ENCODE assay signal across 9 cellular contexts in the genomic region with DNA sequence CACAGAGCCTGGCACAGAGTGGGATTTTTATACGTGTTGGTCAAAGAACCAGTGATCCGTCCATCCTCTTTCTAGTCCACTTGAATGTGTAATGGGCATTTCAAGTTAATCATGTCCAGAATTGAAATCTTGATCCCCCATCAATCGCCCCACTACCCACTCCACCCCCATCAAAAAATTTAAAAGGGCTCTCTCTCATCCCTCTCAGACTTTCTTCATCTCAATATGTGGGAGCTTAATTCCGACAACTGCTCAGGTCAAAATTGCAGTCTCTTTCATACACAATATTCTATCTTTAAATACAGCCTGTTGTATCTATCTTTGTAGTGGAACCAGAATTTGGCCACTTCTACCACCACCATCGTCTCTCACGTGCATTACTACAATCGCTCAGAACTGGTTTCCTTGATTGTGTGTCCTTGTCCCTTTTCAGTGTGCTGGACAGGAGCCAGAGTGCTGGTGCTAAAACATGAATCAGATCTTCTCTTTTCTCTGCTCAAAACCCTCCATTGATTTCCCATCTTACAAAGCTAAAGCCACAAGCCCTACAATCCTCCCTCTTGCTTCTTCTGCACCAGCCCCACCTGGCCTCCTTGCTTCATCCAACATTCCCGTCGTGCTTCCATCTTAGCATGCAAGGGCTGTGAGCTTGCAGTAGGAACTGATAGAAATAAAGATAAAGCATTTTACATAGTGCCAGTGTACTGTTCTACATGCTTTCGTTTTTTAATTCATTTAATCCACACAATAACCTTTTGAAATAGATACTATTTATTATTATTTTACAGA. TPM values are rescaled to one million over a fixed set of nuclear protein-coding genes. Genes with fewer than 3 reads are reported as not detected.
A peak's percentile ranks its signal among the peaks of the same experiment; 100 is the strongest.
DNase-seq lines count a peak whose midpoint lies in the region; ATAC-seq and TF ChIP-seq lines count a peak whose summit lies in the region.
"Had no signal": no experiment of that assay in that cellular context is flagged by ENCODE, and none has a peak within 500 bp of the region (broad histone marks: within the 10 kb centered on the region; RNA-seq: fewer than 3 reads in every experiment).

No MANE protein-coding gene starts in this region.

- no peaks in the 10 kb centered on the region for H4K20me1 ChIP-seq in OCI-LY3 (ENCODE audit: insufficient read depth, low read length)

- H3K9me3 Mint-ChIP-seq in progenitor cell of endocrine pancreas (ENCODE audit: low read depth): no peaks in the 10 kb centered on the region

- no peaks in the 10 kb centered on the region for H3K9me3 ChIP-seq in OCI-LY3 (ENCODE audit: insufficient read depth, low read length)
- H3K9me3 ChIP-seq in effector memory CD4-positive, alpha-beta T cell (ENCODE audit: control insufficient read depth, low read length): no peaks in the 10 kb centered on the region

- H3K4me2 ChIP-seq in OCI-LY3 (ENCODE audit: low read length): peak overlapping the region; percentile 76

- H3K27me3 ChIP-seq in OCI-LY3 (ENCODE audit: low read depth, low read length): 0 out of 2 replicates have a peak, but pooled peaks cover 4% of the 10 kb centered on the region
- H3K27me3 ChIP-seq in effector memory CD4-positive, alpha-beta T cell (replicated peaks; ENCODE audit: control insufficient read depth, insufficient read depth, low read length, poor library complexity, severe bottlenecking): no peaks in the 10 kb centered on the region

- H3K4me3 ChIP-seq in OCI-LY3 (ENCODE audit: low read length): peak overlapping the region; percentile 93
- peak overlapping the region; percentile 92 for H3K4me3 ChIP-seq in effector memory CD4-positive, alpha-beta T cell (ENCODE audit: insufficient read depth, low read depth, low read length, poor library complexity, severe bottlenecking)

- DNase-seq in G401 (ENCODE audit: low spot score): peak; percentile 21
- no peak for DNase-seq in effector memory CD4-positive, alpha-beta T cell
- DNase-seq in progenitor cell of endocrine pancreas (ENCODE audit: low spot score, unreplicated experiment): no peak
- no peak for DNase-seq in left lobe of liver (ENCODE audit: low spot score)
- no peak for DNase-seq in AG20443 (ENCODE audit: low spot score)
- no peak for DNase-seq in SK-N-DZ (ENCODE audit: low spot score)

- in situ Hi-C loops in G401 (cut with HindIII; ENCODE audit: low sequenced_read_pairs): no loop called here

- H3K79me2 ChIP-seq in OCI-LY3 (ENCODE audit: low read length): no peaks in the 10 kb centered on the region

- TF ChIP-seq CTCF in OCI-LY3 (IDR thresholded peaks at IDR 0.05; ENCODE audit: low read depth, low read length): no peak
- TF ChIP-seq CTCF in progenitor cell of endocrine pancreas (IDR thresholded peaks at IDR 0.05; ENCODE audit: unreplicated experiment): no peak

- peaks cover 11% of the 10 kb centered on the region for H3K4me1 ChIP-seq in OCI-LY3 (ENCODE audit: low read length)
- H3K4me1 ChIP-seq in effector memory CD4-positive, alpha-beta T cell (ENCODE audit: control insufficient read depth, insufficient read depth, low read length, poor library complexity, severe bottlenecking): peaks cover 13% of the 10 kb centered on the region

- peak overlapping the region; percentile 95 for H2AFZ ChIP-seq in OCI-LY3 (ENCODE audit: low read depth, low read length)

- H3K36me3 Mint-ChIP-seq in progenitor cell of endocrine pancreas (ENCODE audit: insufficient read depth): peaks cover 1% of the 10 kb centered on the region

- no peak for ATAC-seq in GM18907 (IDR thresholded peaks at IDR 0.05; ENCODE audit: unreplicated experiment)
- ATAC-seq in left lobe of liver: no peak

- H3K36me3 ChIP-seq in OCI-LY3 (replicated peaks; ENCODE audit: low read depth, low read length): no peaks in the 10 kb centered on the region
- H3K36me3 ChIP-seq in effector memory CD4-positive, alpha-beta T cell (ENCODE audit: control insufficient read depth, insufficient read depth, low read length): no peaks in the 10 kb centered on the region

- peak overlapping the region; percentile 88 for H3K4me3 Mint-ChIP-seq in progenitor cell of endocrine pancreas (ENCODE audit: low read depth)

- peaks cover 22% of the 10 kb centered on the region for H3K27me3 Mint-ChIP-seq in progenitor cell of endocrine pancreas

- peak overlapping the region; percentile 58; the same call in 1 of the 2 replicates for H3K9ac ChIP-seq in OCI-LY3 (ENCODE audit: low read length)

- H3K4me1 Mint-ChIP-seq in progenitor cell of endocrine pancreas (ENCODE audit: low read depth): peaks cover 29% of the 10 kb centered on the region

- no peak overlapping the region for H3K27ac Mint-ChIP-seq in progenitor cell of endocrine pancreas

- no peak overlapping the region for H3K27ac ChIP-seq in OCI-LY3 (ENCODE audit: low read length)
- peak overlapping the region; percentile 88 for H3K27ac ChIP-seq in effector memory CD4-positive, alpha-beta T cell (ENCODE audit: insufficient read depth, low read length, poor library complexity, severe bottlenecking)

RNA-seq across cellular contexts. Expression of a gene that starts 0.8 kb away (rescaled TPM):
- 1.4 and 6.4 TPM in 2 replicates for total RNA-seq in G401 (2014; rRNA removed; shearing (Covaris generic))
- 33.1 and 33.6 TPM in 2 replicates for total RNA-seq in progenitor cell of endocrine pancreas
- 1.5 TPM for total RNA-seq in left lobe of liver
- polyA plus RNA-seq in SK-N-DZ (2014; cell fraction: cytosol; rRNA removed): 13.8 and 15.9 TPM in 2 replicates
- polyA plus RNA-seq in SK-N-DZ (2014; cell fraction: nucleus; rRNA removed): 14.9 and 18.4 TPM in 2 replicates

RNA-seq across cellular contexts. Expression of a gene that starts 9.1 kb away (rescaled TPM):
- total RNA-seq in G401 (2014; rRNA removed; shearing (Covaris generic)): 0.07 TPM in 1 of 2 replicates, not detected in the other
- total RNA-seq in progenitor cell of endocrine pancreas (0.36 and 0.49 TPM in 2 replicates), left lobe of liver (not detected)
- polyA plus RNA-seq in SK-N-DZ (2014; cell fraction: cytosol; rRNA removed): not detected in 2 replicates
- 0.13 TPM in 1 of 2 replicates, not detected in the other for polyA plus RNA-seq in SK-N-DZ (2014; cell fraction: nucleus; rRNA removed)
- total RNA-seq: subcutaneous adipose tissue had no signal

RNA-seq across cellular contexts. Expression of a gene that starts 38.9 kb away (rescaled TPM):
- total RNA-seq in G401 (2014; rRNA removed; shearing (Covaris generic)): 33.3 and 47.8 TPM in 2 replicates
- total RNA-seq in progenitor cell of endocrine pancreas (60.4 and 67.2 TPM in 2 replicates), left lobe of liver (12.2 TPM)
- 32.3 and 32.6 TPM in 2 replicates for polyA plus RNA-seq in SK-N-DZ (2014; cell fraction: cytosol; rRNA removed)
- 84.5 and 109 TPM in 2 replicates for polyA plus RNA-seq in SK-N-DZ (2014; cell fraction: nucleus; rRNA removed)
